In the genomic region with DNA sequence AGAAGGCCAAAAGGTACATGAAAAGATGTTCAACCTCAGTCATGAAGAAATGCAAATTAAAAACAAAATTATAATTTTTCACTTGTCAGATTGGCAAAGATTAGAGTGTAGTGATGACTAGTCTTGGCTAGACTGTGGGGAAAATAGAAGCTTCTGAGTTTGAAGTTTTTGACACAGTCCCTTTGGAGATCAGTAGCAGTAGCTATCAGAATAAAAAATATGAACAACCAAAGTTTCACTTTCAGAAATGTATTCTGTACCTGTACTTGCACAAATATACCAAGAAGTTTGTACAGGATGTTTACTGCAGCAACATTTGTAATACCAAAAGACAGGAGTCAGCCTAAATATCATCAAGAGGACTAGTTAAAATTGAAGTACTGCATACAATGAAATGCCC, we compare ENCODE assay signal across 18 cellular contexts. TPM values are rescaled to one million over a fixed set of nuclear protein-coding genes. Genes with fewer than 3 reads are reported as not detected.
DNase-seq lines count a peak whose midpoint lies in the region; ATAC-seq and TF ChIP-seq lines count a peak whose summit lies in the region.
"Had no signal": no experiment of that assay in that cellular context is flagged by ENCODE, and none has a peak within 500 bp of the region (broad histone marks: within the 10 kb centered on the region; RNA-seq: fewer than 3 reads in every experiment).

No MANE protein-coding gene starts in this region.

- no peak for DNase-seq in activated T-cell treated with anti-CD3 and anti-CD28 coated beads, Interleukin-2, amount 50 U/mL, for 24 hours
- no peak for DNase-seq in activated T-cell treated with anti-CD3 and anti-CD28 coated beads, Interleukin-2, amount 50 U/mL, for 48 hours
- DNase-seq in T-helper 17 cell = no peak
- no peak for DNase-seq in stimulated activated naive CD8-positive, alpha-beta T cell treated with anti-CD3 and anti-CD28 coated beads, Interleukin-15, Interleukin-2, amounts not matched to agents 100 U/mL and 50 U/mL, for 24 hours
- DNase-seq in H4 (ENCODE audit: low spot score) = no peak
- no peak for DNase-seq in Calu3
- no peak for DNase-seq in NCI-H82 treated with DMSO at 0.1 percent for 48 hours (lab: John Stamatoyannopoulos, UW; ENCODE audit: unreplicated experiment)
- DNase-seq: aorta; CD8-positive, alpha-beta T cell; kidney glomerular epithelial cell; NCI-H1092 treated with DMSO at 0.1 percent for 48 hours; NCI-H774; stimulated activated naive CD4-positive, alpha-beta T cell treated with Interleukin-2 at 50 U/mL for 16 hours; upper lobe of right lung; WERI-Rb-1 had no signal

- H3K27ac Mint-ChIP-seq in activated T-cell treated with anti-CD3 and anti-CD28 coated beads, Interleukin-2, amount 50 U/mL, for 24 hours = peak overlapping the region; percentile 63
- peak overlapping the region; percentile 75 for H3K27ac Mint-ChIP-seq in T-helper 17 cell
- no peak overlapping the region for H3K27ac Mint-ChIP-seq in Calu3 (ENCODE audit: unreplicated experiment)
- H3K27ac Mint-ChIP-seq: CD8-positive, alpha-beta T cell; neural progenitor cell had no signal

- ATAC-seq in GM21786 (IDR thresholded peaks at IDR 0.05; ENCODE audit: unreplicated experiment) (peak; percentile 51), T-helper 17 cell (peak; percentile 51)
- ATAC-seq in stimulated activated naive CD8-positive, alpha-beta T cell treated with anti-CD3 and anti-CD28 coated beads, Interleukin-15, Interleukin-2, amounts not matched to agents 100 U/mL and 50 U/mL, for 24 hours = peak; percentile 75
- ATAC-seq: CD8-positive, alpha-beta T cell; K562; upper lobe of right lung had no signal

- peaks cover 2% of the 10 kb centered on the region for H3K9me3 Mint-ChIP-seq in activated T-cell treated with anti-CD3 and anti-CD28 coated beads, Interleukin-2, amount 50 U/mL, for 24 hours
- peaks cover 3% of the 10 kb centered on the region for H3K9me3 Mint-ChIP-seq in Calu3 (ENCODE audit: low read depth, unreplicated experiment)
- H3K9me3 Mint-ChIP-seq: CD8-positive, alpha-beta T cell had no signal

- no peak overlapping the region for H3K4me3 Mint-ChIP-seq in activated T-cell treated with anti-CD3 and anti-CD28 coated beads, Interleukin-2, amount 50 U/mL, for 24 hours
- peak overlapping the region; percentile 21 for H3K4me3 Mint-ChIP-seq in T-helper 17 cell
- no peak overlapping the region for H3K4me3 Mint-ChIP-seq in Calu3 (ENCODE audit: low read depth, unreplicated experiment)
- H3K4me3 Mint-ChIP-seq: CD8-positive, alpha-beta T cell; neural progenitor cell had no signal

- H3K36me3 Mint-ChIP-seq in activated T-cell treated with anti-CD3 and anti-CD28 coated beads, Interleukin-2, amount 50 U/mL, for 24 hours (ENCODE audit: low read depth) = peaks cover 17% of the 10 kb centered on the region
- peaks cover 2% of the 10 kb centered on the region for H3K36me3 Mint-ChIP-seq in T-helper 17 cell (ENCODE audit: low read depth)
- peaks cover 5% of the 10 kb centered on the region for H3K36me3 Mint-ChIP-seq in Calu3 (ENCODE audit: insufficient read depth, unreplicated experiment)
- H3K36me3 Mint-ChIP-seq: CD8-positive, alpha-beta T cell had no signal

- CTCF ChIA-PET in Calu3 (lab: Charles Lee) = no interaction called here

- H3K4me1 Mint-ChIP-seq in activated T-cell treated with anti-CD3 and anti-CD28 coated beads, Interleukin-2, amount 50 U/mL, for 24 hours (ENCODE audit: low read depth) = peaks cover 53% of the 10 kb centered on the region
- H3K4me1 Mint-ChIP-seq in T-helper 17 cell = peaks cover 36% of the 10 kb centered on the region
- H3K4me1 Mint-ChIP-seq in Calu3 (ENCODE audit: low read depth, unreplicated experiment) = peaks cover 31% of the 10 kb centered on the region
- H3K4me1 Mint-ChIP-seq: neural progenitor cell had no signal

- no TSS peak for BruUV-seq in Calu3 (replicated peaks; lab: Mats Ljungman, UMichigan)

- no peaks in the 10 kb centered on the region for H3K9me3 ChIP-seq in T-helper 17 cell (ENCODE audit: control insufficient read depth, low read length, poor library complexity, severe bottlenecking)
- H3K9me3 ChIP-seq: upper lobe of right lung had no signal

- TF ChIP-seq CTCF in Calu3 (IDR thresholded peaks at IDR 0.05; ENCODE audit: unreplicated experiment) = no peak

- intact Hi-C loops in Calu3 (cut with micrococcal nuclease; ENCODE audit: unreplicated experiment) = no loop called here

- H3K27me3 Mint-ChIP-seq in activated T-cell treated with anti-CD3 and anti-CD28 coated beads, Interleukin-2, amount 50 U/mL, for 24 hours = no peaks in the 10 kb centered on the region
- H3K27me3 Mint-ChIP-seq in T-helper 17 cell = no peaks in the 10 kb centered on the region
- H3K27me3 Mint-ChIP-seq in Calu3 (ENCODE audit: unreplicated experiment) = no peaks in the 10 kb centered on the region

RNA-seq across cellular contexts. Expression of a gene that starts 14.1 kb away (rescaled TPM):
- 10 to 100 TPM; 57.9 to 60.0 TPM for total RNA-seq in T-helper 17 cell
- 81.8 and 113 TPM in 2 replicates for total RNA-seq in H4 (2014; rRNA removed; shearing (Covaris generic))
- total RNA-seq in Calu3 (2022) = 267 and 361 TPM in 2 replicates
